ENCODE assay signal across 17 cellular contexts in genomic region chr1:232576537-232576936, GRCh38. TPM values are rescaled to one million over a fixed set of nuclear protein-coding genes. Genes with fewer than 3 reads are reported as not detected.
DNase-seq lines count a peak whose midpoint lies in the region; ATAC-seq and TF ChIP-seq lines count a peak whose summit lies in the region.
"Had no signal": no experiment of that assay in that cellular context is flagged by ENCODE, and none has a peak within 500 bp of the region (broad histone marks: within the 10 kb centered on the region; RNA-seq: fewer than 3 reads in every experiment).

No MANE protein-coding gene starts in this region.

- no peaks in the 10 kb centered on the region for H4K20me1 ChIP-seq in neural progenitor cell (ENCODE audit: low read depth)
- H4K20me1 ChIP-seq: BLaER1 had no signal

- H3K36me3 ChIP-seq in heart right ventricle = no peaks in the 10 kb centered on the region
- no peaks in the 10 kb centered on the region for H3K36me3 ChIP-seq in right atrium auricular region
- H3K36me3 ChIP-seq in neural progenitor cell = no peaks in the 10 kb centered on the region
- H3K36me3 ChIP-seq: BLaER1, HAP-1, SJCRH30 had no signal

- no peaks in the 10 kb centered on the region for H3K9me3 Mint-ChIP-seq in effector memory CD8-positive, alpha-beta T cell
- no peaks in the 10 kb centered on the region for H3K9me3 Mint-ChIP-seq in neural progenitor cell

- H3K4me3 Mint-ChIP-seq in effector memory CD8-positive, alpha-beta T cell = no peak overlapping the region
- no peak overlapping the region for H3K4me3 Mint-ChIP-seq in neural progenitor cell

- TF ChIP-seq CTCF in heart right ventricle (IDR thresholded peaks at IDR 0.05) (no peak), right atrium auricular region (IDR thresholded peaks at IDR 0.05) (no peak), neural progenitor cell (IDR thresholded peaks at IDR 0.05) (no peak)

- H3K27me3 Mint-ChIP-seq in effector memory CD8-positive, alpha-beta T cell = no peaks in the 10 kb centered on the region
- no peaks in the 10 kb centered on the region for H3K27me3 Mint-ChIP-seq in neural progenitor cell (ENCODE audit: insufficient read depth, low read depth)

- H3K4me2 ChIP-seq in neural progenitor cell = peak overlapping the region; percentile 33

- H3K27ac ChIP-seq in heart right ventricle (peak overlapping the region in 6 of 10 donors; percentile 6 to 82 (median 32)), right atrium auricular region (peak overlapping the region in 1 of 2 donors; percentile 72), neural progenitor cell (peak overlapping the region; percentile 60)
- H3K27ac ChIP-seq: BLaER1, RWPE1, SJCRH30 had no signal

- H3K27ac Mint-ChIP-seq in effector memory CD8-positive, alpha-beta T cell = peak overlapping the region; percentile 1 to 7
- H3K27ac Mint-ChIP-seq in neural progenitor cell = no peak overlapping the region

- peaks cover 5% of the 10 kb centered on the region for H3K36me3 Mint-ChIP-seq in effector memory CD8-positive, alpha-beta T cell (ENCODE audit: insufficient read depth)
- peaks cover 34% of the 10 kb centered on the region for H3K36me3 Mint-ChIP-seq in neural progenitor cell

- no peak overlapping the region for H2AFZ ChIP-seq in neural progenitor cell (replicated peaks)

- H3K79me2 ChIP-seq in neural progenitor cell (ENCODE audit: low read depth) = peaks cover 13% of the 10 kb centered on the region

- peaks cover 44% of the 10 kb centered on the region for H3F3A ChIP-seq in neural progenitor cell (ENCODE audit: low read depth)

- WGBS in heart right ventricle, 2 donors = 58 to 84% methylated on average over 8 of the region's 8 CpGs

- H3K27me3 ChIP-seq in heart right ventricle (no peaks in the 10 kb centered on the region), right atrium auricular region (no peaks in the 10 kb centered on the region), neural progenitor cell (no peaks in the 10 kb centered on the region)
- H3K27me3 ChIP-seq: BLaER1, SJCRH30 had no signal

- ATAC-seq in heart right ventricle = no peak
- no peak for ATAC-seq in effector memory CD8-positive, alpha-beta T cell (replicated peaks)
- ATAC-seq in HG02763 (IDR thresholded peaks at IDR 0.05; ENCODE audit: unreplicated experiment) = no peak
- ATAC-seq: PC-3 had no signal

- H3K4me1 ChIP-seq in heart right ventricle = peaks cover 0 to 95% (median 61%) of the 10 kb centered on the region in 9 donors
- peaks cover 3 to 51% of the 10 kb centered on the region in 2 donors for H3K4me1 ChIP-seq in right atrium auricular region
- H3K4me1 ChIP-seq in neural progenitor cell = peaks cover 60% of the 10 kb centered on the region
- H3K4me1 ChIP-seq: SJCRH30 had no signal

- intact Hi-C loops in heart right ventricle (cut with DNase I) = loop anchor here in 3 of 10 donors (5.0 to 10.0 kb wide), 2 partner anchors 41 to 48 kb away; no protein-coding TSS in a partner anchor

- H3K9me3 ChIP-seq in heart right ventricle (no peaks in the 10 kb centered on the region), right atrium auricular region (no peaks in the 10 kb centered on the region), neural progenitor cell (ENCODE audit: low read depth) (no peaks in the 10 kb centered on the region)
- H3K9me3 ChIP-seq: HAP-1, SJCRH30 had no signal

- no peak for DNase-seq in heart right ventricle
- no peak for DNase-seq in right atrium auricular region (ENCODE audit: low spot score)
- no peak for DNase-seq in effector memory CD8-positive, alpha-beta T cell
- no peak for DNase-seq in neural progenitor cell (ENCODE audit: low spot score)
- DNase-seq in activated CD4-positive, CD25-positive, alpha-beta regulatory T cell treated with anti-CD3 and anti-CD28 coated beads, Interleukin-2, amount 50 U/mL, for 72 hours = no peak
- no peak for DNase-seq in NAMALWA (ENCODE audit: low spot score)
- DNase-seq in activated naive CD4-positive, alpha-beta T cell treated with Interleukin-2 at 50 U/mL for 16 hours = no peak
- DNase-seq: COR-L47, NCI-H1436, NCI-H2029, NCI-H748 treated with DMSO at 0.1 percent for 48 hours, PC-3, SJCRH30 had no signal

- H3K4me1 Mint-ChIP-seq in effector memory CD8-positive, alpha-beta T cell (ENCODE audit: low read depth in 2 of 2) = peaks cover 55 to 58% of the 10 kb centered on the region in 2 donors
- H3K4me1 Mint-ChIP-seq in neural progenitor cell = peaks cover 67% of the 10 kb centered on the region

- H3K9ac ChIP-seq in neural progenitor cell = no peak overlapping the region
- H3K9ac ChIP-seq: BLaER1 had no signal

- H3K4me3 ChIP-seq in heart right ventricle (no peak overlapping the region), right atrium auricular region (no peak overlapping the region), neural progenitor cell (no peak overlapping the region)
- H3K4me3 ChIP-seq: BLaER1, HAP-1, SJCRH30 had no signal

RNA-seq across cellular contexts. Expression of gene SIPA1L2, which starts 53.4 kb away (rescaled TPM):
- total RNA-seq in heart right ventricle (100 to 1,000 TPM in 5 of 10 donors, 10 to 100 TPM in 5; 64.9 to 141 (median 101) TPM), right atrium auricular region (100 to 1,000 TPM in 1 of 2 donors, 10 to 100 TPM in 1; 57.1 to 100 TPM), neural progenitor cell (ENCODE audit: low replicate concordance) (19.5 and 24.8 TPM in 2 replicates)
- polyA plus RNA-seq in heart right ventricle = 10 to 100 TPM; 20.3 to 39.3 TPM
